ENCODE assay signal across 1 cellular context in genomic region chr1:114756949-114757454, GRCh38.
A peak's percentile ranks its signal among the peaks of the same experiment; 100 is the strongest.
TF ChIP-seq lines count a peak whose summit lies in the region.

No MANE protein-coding gene starts in this region.

TF ChIP-seq in GM12878, 131 proteins besides CTCF, POLR2A, EP300 and RAD21 (continued from another document):
- TF ChIP-seq NKRF (conservative IDR thresholded peaks at IDR 0.05): peak; percentile 62; the same call in 1 of the 2 replicates
- 0 out of 2 replicates have a peak, but pooled peaks have one; percentile 12 for TF ChIP-seq EED (IDR thresholded peaks at IDR 0.05; ENCODE audit: low read depth)
- TF ChIP-seq MTA3 (IDR thresholded peaks at IDR 0.05; ENCODE audit: borderline replicate concordance, low read length): no peak; the same call in 1 of the 2 replicates
- no peak for TF ChIP-seq MEF2B (IDR thresholded peaks at IDR 0.05; ENCODE audit: partially characterized antibody, poor library complexity, severe bottlenecking)
